8 cellular contexts compared by ENCODE assay signal in the genomic region with DNA sequence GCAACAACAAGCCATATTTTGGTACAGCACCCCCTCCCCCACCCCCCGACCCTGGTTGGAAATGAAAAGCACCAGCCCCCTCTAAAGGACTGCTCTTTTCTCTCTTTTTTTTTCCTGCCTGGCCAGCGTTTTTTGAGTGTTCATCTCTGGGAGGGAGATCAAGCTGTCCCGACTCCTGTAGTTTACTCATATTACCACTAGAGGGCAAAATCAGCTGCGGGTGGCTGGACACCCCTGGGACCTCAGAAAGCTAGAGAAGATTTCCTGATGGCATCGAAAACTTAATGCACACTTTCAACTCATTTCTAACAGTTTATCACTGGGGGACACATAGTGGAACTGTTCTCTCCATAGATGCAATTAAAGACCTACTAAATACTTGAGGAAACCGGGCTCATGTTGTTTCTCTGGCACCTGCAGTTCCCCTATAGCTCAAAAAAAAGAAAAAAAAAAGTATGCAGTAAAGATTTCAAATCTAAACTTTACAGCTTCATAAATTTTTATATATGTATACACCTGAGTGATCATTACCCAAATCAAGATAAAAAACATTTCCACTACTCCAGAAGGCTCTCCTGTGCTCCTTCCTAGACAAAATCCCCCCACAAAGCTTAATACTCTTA. TPM values are rescaled to one million over a fixed set of nuclear protein-coding genes. Genes with fewer than 3 reads are reported as not detected.
DNase-seq lines count a peak whose midpoint lies in the region; ATAC-seq and TF ChIP-seq lines count a peak whose summit lies in the region.

No MANE protein-coding gene starts in this region.

- TF ChIP-seq CTCF in dorsolateral prefrontal cortex (IDR thresholded peaks at IDR 0.05 in 54 of 56, conservative IDR thresholded peaks at IDR 0.05 in 2 of 56; ENCODE audit: low read depth in 1 of 56, partially characterized antibody in 56 of 56) (peak; percentile 47 to 93 (median 83)), lower leg skin (IDR thresholded peaks at IDR 0.05) (no peak)

- no peak overlapping the region for H3K27ac ChIP-seq in dorsolateral prefrontal cortex

- ATAC-seq in GM18867 (IDR thresholded peaks at IDR 0.05; ENCODE audit: unreplicated experiment): no peak

- no peaks in the 10 kb centered on the region for H3K27me3 ChIP-seq in H7 (ENCODE audit: control insufficient read depth, insufficient read depth, low read length)
- no peaks in the 10 kb centered on the region for H3K27me3 ChIP-seq in dorsolateral prefrontal cortex

- no peaks in the 10 kb centered on the region for H3K36me3 ChIP-seq in H7 (replicated peaks; ENCODE audit: control insufficient read depth, insufficient read depth, low read length)

- H3K4me3 ChIP-seq in H7 (ENCODE audit: insufficient read depth, low read depth, low read length) (no peak overlapping the region), dorsolateral prefrontal cortex (peak overlapping the region in 2 of 59 donors; percentile 5 to 15), lower leg skin (ENCODE audit: low read depth, poor library complexity, severe bottlenecking) (no peak overlapping the region)

- no peak for TF ChIP-seq POLR2A in lower leg skin (IDR thresholded peaks at IDR 0.05)

- peak; percentile 57 to 69 for DNase-seq in AML-193 (lab: John Stamatoyannopoulos, UW)
- peak; percentile 77 for DNase-seq in H7
- DNase-seq in NCI-H460 (ENCODE audit: extremely low read depth, low read depth): peak; percentile 63
- DNase-seq in activated CD4-positive, alpha-beta T cell treated with anti-CD3 and anti-CD28 coated beads for 48 hours: peak; percentile 47
- peak in 6 of 10 donors; percentile 10 to 63 (median 44) for DNase-seq in dorsolateral prefrontal cortex
- DNase-seq in lower leg skin (ENCODE audit: low spot score in 2 of 2): peak; percentile 32 to 87
- peak; percentile 2 to 3 for DNase-seq in stimulated activated CD8-positive, alpha-beta memory T cell treated with anti-CD3 and anti-CD28 coated beads, Interleukin-7, amount 100 ng/mL, for 1 hour (ENCODE audit: low read depth in 2 of 2)

- whole genome bisulfite sequencing in lower leg skin, 2 donors: 1 to 2% methylated on average over 6 of the region's 6 CpGs

- intact Hi-C loops in dorsolateral prefrontal cortex (cut with DNase I) (loop anchor here in 1 of 2 donors (2.0 kb wide), 1 partner anchor 208 kb away; no protein-coding TSS in a partner anchor), lower leg skin (cut with DNase I; ENCODE audit: low total_unique reads) (no loop called here)

RNA-seq across cellular contexts. Expression of a gene that starts 24.4 kb away (rescaled TPM):
- total RNA-seq in H7 (2014; rRNA removed; shearing (Covaris generic)): 4.8 and 6.0 TPM in 2 replicates
- total RNA-seq in NCI-H460 (2014; rRNA removed; shearing (Covaris generic)): 3.7 and 7.1 TPM in 2 replicates
- polyA plus RNA-seq in NCI-H460 (2014; cell fraction: nucleus; rRNA removed): 9.7 and 19.6 TPM in 2 replicates
- total RNA-seq in dorsolateral prefrontal cortex (1 to 10 TPM; 1.3 to 8.3 (median 4.6) TPM), lower leg skin (10 to 100 TPM in 1 of 4 donors, 1 to 10 TPM in 3; 6.2 to 11.5 (median 7.6) TPM)

RNA-seq across cellular contexts. Expression of a gene that starts 38.5 kb away (rescaled TPM):
- 93.8 and 96.4 TPM in 2 replicates for total RNA-seq in H7 (2014; rRNA removed; shearing (Covaris generic))
- 35.0 and 52.8 TPM in 2 replicates for total RNA-seq in NCI-H460 (2014; rRNA removed; shearing (Covaris generic))
- 102 and 111 TPM in 2 replicates for polyA plus RNA-seq in NCI-H460 (2014; cell fraction: nucleus; rRNA removed)
- total RNA-seq in dorsolateral prefrontal cortex: 10 to 100 TPM; 20.1 to 63.9 (median 44.4) TPM
- 100 to 1,000 TPM in 1 of 4 donors, 10 to 100 TPM in 3; 70.0 to 122 (median 89.9) TPM for total RNA-seq in lower leg skin

Comparison
In these comparisons a context has a peak if more than half of its experiments do, and no peak if none do; other contexts are left out.
1. DNase-seq: peak in every context shown above with its lines; median percentile 77 in H7; 63 in AML-193; 63 in NCI-H460; 60 in lower leg skin; 47 in activated CD4-positive, alpha-beta T cell treated with anti-CD3 and anti-CD28 coated beads for 48 hours; 44 in dorsolateral prefrontal cortex; 2 in stimulated activated CD8-positive, alpha-beta memory T cell treated with anti-CD3 and anti-CD28 coated beads, Interleukin-7, amount 100 ng/mL, for 1 hour.
2. CTCF ChIP-seq: peak in dorsolateral prefrontal cortex (56 of 56); none in lower leg skin (0 of 3).